In genomic region chr10:98396096-98397053, GRCh38 we compare ENCODE assay signal across 18 cellular contexts. TPM values are rescaled to one million over a fixed set of nuclear protein-coding genes. Genes with fewer than 3 reads are reported as not detected.
DNase-seq lines count a peak whose midpoint lies in the region; ATAC-seq and TF ChIP-seq lines count a peak whose summit lies in the region.
"Had no signal": no experiment of that assay in that cellular context is flagged by ENCODE, and none has a peak within 500 bp of the region (broad histone marks: within the 10 kb centered on the region; RNA-seq: fewer than 3 reads in every experiment).

No MANE protein-coding gene starts in this region.

- intact Hi-C loops in posterior vena cava (cut with DNase I): loop anchor here in 1 of 2 donors (10.0 kb wide), 1 partner anchor 152 kb away; no protein-coding TSS in a partner anchor

- no peak overlapping the region for H3K9ac ChIP-seq in BLaER1
- no peak overlapping the region for H3K9ac ChIP-seq in BLaER1 treated with 17β-estradiol and CSF1 and Interleukin-3, amounts not matched to agents 10 nM and 100 nM

- H3K4me3 ChIP-seq in BLaER1 (no peak overlapping the region), HEK293 (ENCODE audit: low read depth, low read length) (no peak overlapping the region)
- H3K4me3 ChIP-seq in BLaER1 treated with 17β-estradiol and CSF1 and Interleukin-3, amounts not matched to agents 10 nM and 100 nM: no peak overlapping the region

- POLR2A ChIA-PET in HEK293 (lab: Yijun Ruan, JAX): interaction anchor here (1.2 kb wide), 1 partner anchor 19 kb away, joined by 3 read pairs; the partner anchor contains the start of gene PYROXD2

- no peak for TF ChIP-seq CTCF in HEK293 (tag by site-specific recombination; IDR thresholded peaks at IDR 0.05)

- DNase-seq in posterior vena cava (ENCODE audit: low spot score) (peak; percentile 3), anterior cingulate cortex (lab: John Stamatoyannopoulos, UW) (no peak), NCI-H1417 treated with DMSO at 0.1 percent for 48 hours (lab: John Stamatoyannopoulos, UW) (no peak), NCI-H526 (lab: John Stamatoyannopoulos, UW) (no peak)
- no peak for DNase-seq in stimulated activated naive CD8-positive, alpha-beta T cell treated with anti-CD3 and anti-CD28 coated beads, Interleukin-15, Interleukin-2, amounts not matched to agents 100 U/mL and 50 U/mL, for 24 hours
- DNase-seq: 8988T; ACHN; BE2C; C1 segment of cervical spinal cord; Caco-2; Calu3; CD4-positive, alpha-beta T cell; CD8-positive, alpha-beta T cell; DMS79 treated with DMSO at 0.1 percent for 48 hours; GF-D8 had no signal

- H3K27me3 ChIP-seq in BLaER1: peaks cover 8% of the 10 kb centered on the region; the same call in 1 of the 2 replicates
- H3K27me3 ChIP-seq in BLaER1 treated with 17β-estradiol and CSF1 and Interleukin-3, amounts not matched to agents 10 nM and 100 nM: peaks cover 9 to 20% (median 16%) of the 10 kb centered on the region in 11 experiments; a peak in 17 of 22 replicates
- H3K27me3 ChIP-seq: BE2C had no signal

- peaks cover 30% of the 10 kb centered on the region for H4K20me1 ChIP-seq in BLaER1
- peaks cover 0 to 26% (median 0%) of the 10 kb centered on the region in 11 experiments; a peak in 7 of 22 replicates for H4K20me1 ChIP-seq in BLaER1 treated with 17β-estradiol and CSF1 and Interleukin-3, amounts not matched to agents 10 nM and 100 nM

- H3K4me1 ChIP-seq in BLaER1: peaks cover 49% of the 10 kb centered on the region
- peaks cover 30 to 55% (median 49%) of the 10 kb centered on the region in 10 experiments for H3K4me1 ChIP-seq in BLaER1 treated with 17β-estradiol and CSF1 and Interleukin-3, amounts not matched to agents 10 nM and 100 nM
- no peaks in the 10 kb centered on the region for H3K4me1 ChIP-seq in HEK293 (ENCODE audit: control insufficient read depth, insufficient read depth, low read length)
- H3K4me1 ChIP-seq: BE2C, Caco-2 had no signal

- H3K9me3 ChIP-seq in BLaER1: no peaks in the 10 kb centered on the region
- H3K9me3 ChIP-seq in BLaER1 treated with 17β-estradiol and CSF1 and Interleukin-3, amounts not matched to agents 10 nM and 100 nM (replicated peaks in 1 of 11): no peaks in the 10 kb centered on the region
- no peaks in the 10 kb centered on the region for H3K9me3 ChIP-seq in HEK293 (ENCODE audit: control insufficient read depth, insufficient read depth, low read depth, low read length)
- H3K9me3 ChIP-seq: BE2C, Caco-2 had no signal

- H3K27ac ChIP-seq in BLaER1: no peak overlapping the region
- no peak overlapping the region for H3K27ac ChIP-seq in BLaER1 treated with 17β-estradiol and CSF1 and Interleukin-3, amounts not matched to agents 10 nM and 100 nM
- no peak overlapping the region for H3K27ac ChIP-seq in HEK293 (ENCODE audit: extremely low read depth, low read depth, low read length)

- peak overlapping the region; percentile 84 for H3K4me2 ChIP-seq in BLaER1
- peak overlapping the region in 8 of 11 experiments; percentile 86 to 94 (median 89); a peak in 17 of 22 replicates for H3K4me2 ChIP-seq in BLaER1 treated with 17β-estradiol and CSF1 and Interleukin-3, amounts not matched to agents 10 nM and 100 nM

- ATAC-seq in stimulated activated naive CD8-positive, alpha-beta T cell treated with anti-CD3 and anti-CD28 coated beads, Interleukin-15, Interleukin-2, amounts not matched to agents 100 U/mL and 50 U/mL, for 24 hours: no peak
- ATAC-seq: CD8-positive, alpha-beta T cell had no signal

- CTCF ChIA-PET in HEK293 (lab: Yijun Ruan, JAX): interaction anchor here (0.6 to 1.1 kb wide), 2 partner anchors 29 to 151 kb away, joined by 3 read pairs; no protein-coding TSS in a partner anchor

- no peaks in the 10 kb centered on the region for H3K36me3 ChIP-seq in BLaER1
- no peaks in the 10 kb centered on the region; a peak in 1 of 22 replicates for H3K36me3 ChIP-seq in BLaER1 treated with 17β-estradiol and CSF1 and Interleukin-3, amounts not matched to agents 10 nM and 100 nM
- H3K36me3 ChIP-seq in HEK293 (ENCODE audit: control insufficient read depth in 2 of 2, insufficient read depth in 1 of 2, low read length in 2 of 2): no peaks in the 10 kb centered on the region
- H3K36me3 ChIP-seq: BE2C had no signal

TF ChIP-seq in HEK293, 187 proteins besides CTCF, POLR2A, EP300 and RAD21:
- no peak for TF ChIP-seq ZIC2 (tag by site-specific recombination; IDR thresholded peaks at IDR 0.05)
- TF ChIP-seq ZFP37 (tag by site-specific recombination; IDR thresholded peaks at IDR 0.05): no peak
- no peak for TF ChIP-seq ZNF398 (tag by site-specific recombination; IDR thresholded peaks at IDR 0.05)
- no peak for TF ChIP-seq ZNF658 (tag by site-specific recombination; IDR thresholded peaks at IDR 0.05)
- no peak for TF ChIP-seq ZNF629 (tag by site-specific recombination; IDR thresholded peaks at IDR 0.05)
- TF ChIP-seq ZBTB17 (tag by site-specific recombination; IDR thresholded peaks at IDR 0.05): peak; percentile 41
- TF ChIP-seq ZNF362 (tag by site-specific recombination; IDR thresholded peaks at IDR 0.05): no peak
- no peak for TF ChIP-seq ZNF366 (tag by site-specific recombination; conservative IDR thresholded peaks at IDR 0.05)

RNA-seq across cellular contexts. Expression of gene PYROXD2, which starts 18.6 kb away (rescaled TPM):
- 1 to 10 TPM; 7.0 to 9.6 TPM for total RNA-seq in posterior vena cava

RNA-seq across cellular contexts. Expression of gene HPS1, which starts 50.4 kb away (rescaled TPM):
- total RNA-seq in posterior vena cava: 10 to 100 TPM; 53.2 to 60.8 TPM
